8 cellular contexts compared by ENCODE assay signal in the genomic region with DNA sequence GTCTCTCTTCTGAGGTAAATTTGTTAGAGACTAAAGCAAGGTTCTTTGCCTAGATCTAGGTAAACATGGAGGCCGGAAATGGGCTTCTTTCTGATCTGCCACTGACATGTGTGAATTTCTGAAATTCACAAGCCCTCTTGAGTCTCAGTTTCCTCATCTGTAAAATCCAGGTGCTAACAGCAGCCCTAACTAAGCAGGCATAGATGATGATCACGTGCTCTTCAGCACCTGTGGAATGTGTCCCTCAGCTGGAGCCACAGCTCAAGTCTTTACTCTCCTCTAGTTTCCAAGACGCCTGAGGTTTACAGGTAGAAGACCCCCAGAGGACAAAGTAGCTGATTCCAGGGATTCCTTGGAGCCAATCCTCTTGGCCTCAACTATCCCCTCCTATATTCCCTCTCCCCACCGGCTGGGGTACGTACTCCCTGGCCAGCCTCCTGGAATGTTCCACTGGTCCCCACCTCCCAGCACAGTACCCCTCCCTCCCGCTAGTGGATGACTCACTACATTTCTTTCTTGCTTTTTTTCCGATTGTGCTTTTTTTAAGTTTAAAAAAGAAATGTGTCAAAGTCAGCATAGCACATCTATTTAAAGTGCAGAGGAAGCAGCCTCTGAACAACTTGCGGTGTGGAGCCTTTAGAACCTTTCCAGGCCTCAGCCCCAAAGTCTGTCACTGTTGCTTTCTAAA.
DNase-seq lines count a peak whose midpoint lies in the region; ATAC-seq and TF ChIP-seq lines count a peak whose summit lies in the region.

No MANE protein-coding gene starts in this region.

- peak overlapping the region; percentile 71 for H3K27ac ChIP-seq in BLaER1
- H3K27ac ChIP-seq in Peyer's patch, result peak overlapping the region; percentile 74 to 94 (median 78)
- H3K27ac ChIP-seq in esophagus muscularis mucosa (replicated peaks in 1 of 4), result peak overlapping the region; percentile 75 to 80 (median 77)

- no peak for TF ChIP-seq EP300 in esophagus muscularis mucosa (IDR thresholded peaks at IDR 0.05)

- H3K36me3 ChIP-seq in BLaER1 (no peaks in the 10 kb centered on the region), Peyer's patch (no peaks in the 10 kb centered on the region), esophagus muscularis mucosa (no peaks in the 10 kb centered on the region), skeletal muscle satellite cell (ENCODE audit: insufficient read depth, low read length) (no peaks in the 10 kb centered on the region)

- H3K9me3 ChIP-seq in BLaER1 (no peaks in the 10 kb centered on the region), Peyer's patch (no peaks in the 10 kb centered on the region), esophagus muscularis mucosa (no peaks in the 10 kb centered on the region), skeletal muscle satellite cell (replicated peaks; ENCODE audit: low read length) (no peaks in the 10 kb centered on the region)

- intact Hi-C loops in esophagus muscularis mucosa (cut with DNase I), result loop anchor here (5.0 kb wide), 1 partner anchor 208 kb away; no protein-coding TSS in a partner anchor

- peaks cover 11% of the 10 kb centered on the region; the same call in 1 of the 2 replicates for H4K20me1 ChIP-seq in BLaER1

- ATAC-seq in GM21390 (IDR thresholded peaks at IDR 0.05; ENCODE audit: unreplicated experiment) (peak; percentile 18), HG03469 (IDR thresholded peaks at IDR 0.05; ENCODE audit: unreplicated experiment) (no peak)

- H3K4me3 ChIP-seq in BLaER1 (peak overlapping the region; percentile 59), Peyer's patch (peak overlapping the region in 3 of 4 donors; percentile 42 to 53 (median 46)), esophagus muscularis mucosa (peak overlapping the region; percentile 44 to 52 (median 46)), skeletal muscle satellite cell (ENCODE audit: low read length) (peak overlapping the region; percentile 64)

- WGBS in esophagus muscularis mucosa, result 48% methylated on average over 8 of the region's 8 CpGs

- no peak for TF ChIP-seq POLR2A in Peyer's patch (IDR thresholded peaks at IDR 0.05)
- TF ChIP-seq POLR2A in esophagus muscularis mucosa (IDR thresholded peaks at IDR 0.05; ENCODE audit: low read depth), result no peak

- H3K9ac ChIP-seq in BLaER1 (peak overlapping the region; percentile 66), skeletal muscle satellite cell (ENCODE audit: low read depth, low read length) (peak overlapping the region; percentile 67)

- DNase-seq in Peyer's patch (no peak), esophagus muscularis mucosa (ENCODE audit: extremely low spot score) (no peak), SIG-M5 (lab: John Stamatoyannopoulos, UW) (no peak), NCI-H69 (lab: John Stamatoyannopoulos, UW) (no peak)

- TF ChIP-seq CTCF in Peyer's patch (IDR thresholded peaks at IDR 0.05) (no peak), esophagus muscularis mucosa (IDR thresholded peaks at IDR 0.05) (peak in 1 of 3 experiments; percentile 12)

- peaks cover 49% of the 10 kb centered on the region for H3K4me1 ChIP-seq in BLaER1
- H3K4me1 ChIP-seq in Peyer's patch, result no peaks in the 10 kb centered on the region
- H3K4me1 ChIP-seq in esophagus muscularis mucosa, result peaks cover 11 to 27% (median 25%) of the 10 kb centered on the region in 4 donors
- H3K4me1 ChIP-seq in skeletal muscle satellite cell (ENCODE audit: control insufficient read depth, insufficient read depth, low read length), result peaks cover 25% of the 10 kb centered on the region

- H3K27me3 ChIP-seq in BLaER1 (peaks cover 72% of the 10 kb centered on the region), Peyer's patch (no peaks in the 10 kb centered on the region), esophagus muscularis mucosa (no peaks in the 10 kb centered on the region), skeletal muscle satellite cell (ENCODE audit: control insufficient read depth, insufficient read depth, low read length) (no peaks in the 10 kb centered on the region)

- H3K4me2 ChIP-seq in BLaER1 (peak overlapping the region; percentile 78), skeletal muscle satellite cell (ENCODE audit: low read length) (peak overlapping the region; percentile 79)
